In genomic region chr3:192833177-192833890, GRCh38 we compare ENCODE assay signal across 9 cellular contexts.
DNase-seq lines count a peak whose midpoint lies in the region; ATAC-seq and TF ChIP-seq lines count a peak whose summit lies in the region.
"Had no signal": no experiment of that assay in that cellular context is flagged by ENCODE, and none has a peak within 500 bp of the region (broad histone marks: within the 10 kb centered on the region; RNA-seq: fewer than 3 reads in every experiment).

No MANE protein-coding gene starts in this region.

- DNase-seq in NCI-H748 (lab: John Stamatoyannopoulos, UW; ENCODE audit: unreplicated experiment), result peak; percentile 10
- DNase-seq in NCI-H748 treated with DMSO at 0.1 percent for 48 hours (lab: John Stamatoyannopoulos, UW), result no peak
- DNase-seq in ascending aorta (ENCODE audit: low spot score in 2 of 2), result no peak
- no peak for DNase-seq in left ventricle myocardium inferior
- DNase-seq in tibial nerve (ENCODE audit: low spot score in 2 of 2), result no peak
- no peak for DNase-seq in NCI-H524 (lab: John Stamatoyannopoulos, UW)
- no peak for DNase-seq in T1000 (lab: John Stamatoyannopoulos, UW)
- DNase-seq: colonic mucosa had no signal

- ATAC-seq in GM18502 (IDR thresholded peaks at IDR 0.05; ENCODE audit: poor library complexity, unreplicated experiment), result no peak

- H3K36me3 ChIP-seq in ascending aorta (no peaks in the 10 kb centered on the region), left ventricle myocardium inferior (no peaks in the 10 kb centered on the region), tibial nerve (no peaks in the 10 kb centered on the region)
- H3K36me3 ChIP-seq: colonic mucosa had no signal

- H3K9me3 ChIP-seq in ascending aorta (no peaks in the 10 kb centered on the region), left ventricle myocardium inferior (replicated peaks) (no peaks in the 10 kb centered on the region), tibial nerve (no peaks in the 10 kb centered on the region)
- H3K9me3 ChIP-seq: colonic mucosa had no signal

- WGBS in tibial nerve, 2 donors, result 30 to 36% methylated on average over 9 of the region's 9 CpGs

- TF ChIP-seq CTCF in ascending aorta (IDR thresholded peaks at IDR 0.05) (no peak), left ventricle myocardium inferior (IDR thresholded peaks at IDR 0.05; ENCODE audit: borderline replicate concordance) (no peak), tibial nerve (IDR thresholded peaks at IDR 0.05) (no peak)

- no peak for TF ChIP-seq POLR2A in tibial nerve (IDR thresholded peaks at IDR 0.05)

- H3K27me3 ChIP-seq in ascending aorta (no peaks in the 10 kb centered on the region), left ventricle myocardium inferior (ENCODE audit: low read depth) (no peaks in the 10 kb centered on the region), tibial nerve (no peaks in the 10 kb centered on the region)
- H3K27me3 ChIP-seq: colonic mucosa had no signal

- peak overlapping the region; percentile 12 to 61 for H3K27ac ChIP-seq in ascending aorta
- H3K27ac ChIP-seq in left ventricle myocardium inferior (replicated peaks), result peak overlapping the region; percentile 16
- H3K27ac ChIP-seq in tibial nerve, result peak overlapping the region in 3 of 4 donors; percentile 8 to 60 (median 37)
- H3K27ac ChIP-seq: colonic mucosa had no signal

- H3K4me3 ChIP-seq in ascending aorta (peak overlapping the region in 1 of 2 donors; percentile 23), left ventricle myocardium inferior (no peak overlapping the region), tibial nerve (peak overlapping the region in 1 of 4 donors; percentile 9)
- H3K4me3 ChIP-seq: colonic mucosa had no signal

- no peak for TF ChIP-seq EP300 in tibial nerve (IDR thresholded peaks at IDR 0.05)

- H3K4me1 ChIP-seq in ascending aorta, result peaks cover 12 to 18% of the 10 kb centered on the region in 2 donors
- H3K4me1 ChIP-seq in left ventricle myocardium inferior, result peaks cover 54% of the 10 kb centered on the region
- H3K4me1 ChIP-seq in tibial nerve, result peaks cover 0 to 54% (median 3%) of the 10 kb centered on the region in 4 donors
- H3K4me1 ChIP-seq: colonic mucosa had no signal

- intact Hi-C loops in ascending aorta (cut with DNase I) (loop anchor here (2.0 to 5.0 kb wide), 2 partner anchors 35 to 409 kb away; partner anchors contain the start of gene PLAAT1), left ventricle myocardium inferior (cut with micrococcal nuclease) (no loop called here)
